In genomic region chr3:179071569-179072397, GRCh38 we compare ENCODE assay signal across 1 cellular context.
TF ChIP-seq lines count a peak whose summit lies in the region.

Gene ZMAT3 (minus strand): TSS chr3:179071809. CDS start chr3:179067752, 4,057 bp downstream.

TF ChIP-seq in H1, 55 proteins besides CTCF, POLR2A, EP300 and RAD21:
- peak; percentile 59 for TF ChIP-seq PHF8 (conservative IDR thresholded peaks at IDR 0.05; ENCODE audit: low read depth, low read length)
- no peak for TF ChIP-seq GABPA (IDR thresholded peaks at IDR 0.05; ENCODE audit: borderline replicate concordance, insufficient read depth, low read length)
- TF ChIP-seq KDM4A (IDR thresholded peaks at IDR 0.05; ENCODE audit: low read depth, low read length, severe bottlenecking): peak; percentile 80
- TF ChIP-seq TBP (IDR thresholded peaks at IDR 0.05; ENCODE audit: low read depth, low read length): no peak
- peak; percentile 66 for TF ChIP-seq POLR2AphosphoS5 (IDR thresholded peaks at IDR 0.05; ENCODE audit: low read depth, low read length)
- peak; percentile 83 for TF ChIP-seq MAX (IDR thresholded peaks at IDR 0.05)
- peak; percentile 96 to 98; a peak in 3 of 4 replicates for TF ChIP-seq SIN3A (conservative IDR thresholded peaks at IDR 0.05 in 1 of 2, IDR thresholded peaks at IDR 0.05 in 1 of 2; ENCODE audit: low read depth in 1 of 2, low read length in 2 of 2)
- TF ChIP-seq HDAC2 (IDR thresholded peaks at IDR 0.05; ENCODE audit: borderline replicate concordance in 1 of 2, low read depth in 2 of 2, low read length in 2 of 2): peak in 1 of 2 experiments; percentile 93; a peak in 1 of 4 replicates
- peak; percentile 63 for TF ChIP-seq ASH2L (IDR thresholded peaks at IDR 0.05; ENCODE audit: low read length)
- TF ChIP-seq TAF1 (IDR thresholded peaks at IDR 0.05; ENCODE audit: low read depth, low read length): peak; percentile 70
- no peak for TF ChIP-seq EZH2 (IDR thresholded peaks at IDR 0.05; ENCODE audit: low read depth, low read length, severe bottlenecking)
- TF ChIP-seq NRF1 (IDR thresholded peaks at IDR 0.05; ENCODE audit: low read depth, low read length): peak; percentile 82
- TF ChIP-seq CBX8 (IDR thresholded peaks at IDR 0.05; ENCODE audit: borderline replicate concordance, low read depth, low read length): no peak
- no peak for TF ChIP-seq FOSL1 (IDR thresholded peaks at IDR 0.05; ENCODE audit: insufficient read depth, low read depth, low read length)
- peak; percentile 84; the same call in 1 of the 2 replicates for TF ChIP-seq RBBP5 (IDR thresholded peaks at IDR 0.05; ENCODE audit: borderline replicate concordance, low read depth, low read length)
- TF ChIP-seq E2F6 (IDR thresholded peaks at IDR 0.05): no peak; the same call in 1 of the 2 replicates
- TF ChIP-seq CREB1 (IDR thresholded peaks at IDR 0.05): no peak
